Comparison of ENCODE assay signal across 20 cellular contexts in genomic region chr22:17981497-17981896, GRCh38. TPM values are rescaled to one million over a fixed set of nuclear protein-coding genes. Genes with fewer than 3 reads are reported as not detected.
A peak's percentile ranks its signal among the peaks of the same experiment; 100 is the strongest.
DNase-seq lines count a peak whose midpoint lies in the region; ATAC-seq and TF ChIP-seq lines count a peak whose summit lies in the region.
"Had no signal": no experiment of that assay in that cellular context is flagged by ENCODE, and none has a peak within 500 bp of the region (broad histone marks: within the 10 kb centered on the region; RNA-seq: fewer than 3 reads in every experiment).

No MANE protein-coding gene starts in this region.

- no peak overlapping the region for H3K27ac ChIP-seq in KMS-11
- peak overlapping the region in 5 of 8 donors; percentile 2 to 62 (median 57) for H3K27ac ChIP-seq in spleen
- no peak overlapping the region for H3K27ac ChIP-seq in adrenal gland
- H3K27ac ChIP-seq: breast epithelium had no signal

- H3K9ac ChIP-seq in KMS-11, result no peak overlapping the region

- H3K4me2 ChIP-seq in KMS-11, result peak overlapping the region; percentile 18; the same call in 1 of the 2 replicates

- H3K36me3 ChIP-seq in KMS-11 (ENCODE audit: insufficient read depth) (no peaks in the 10 kb centered on the region), spleen (peaks cover 0 to 4% (median 0%) of the 10 kb centered on the region in 6 donors), adrenal gland (replicated peaks in 1 of 2) (no peaks in the 10 kb centered on the region)
- H3K36me3 ChIP-seq: breast epithelium, tibial nerve had no signal

- intact Hi-C loops in spleen (cut with DNase I; ENCODE audit: low total_unique reads) (no loop called here), adrenal gland (cut with DNase I) (no loop called here)

- H3K9me3 Mint-ChIP-seq in activated naive CD8-positive, alpha-beta T cell (ENCODE audit: low read depth), result no peaks in the 10 kb centered on the region
- H3K9me3 Mint-ChIP-seq in activated naive CD8-positive, alpha-beta T cell treated with anti-CD3 and anti-CD28 coated beads for 36 hours, result no peaks in the 10 kb centered on the region
- H3K9me3 Mint-ChIP-seq in activated T-helper 17 cell treated with anti-CD3 and anti-CD28 coated beads, Interleukin-2, amount 50 U/mL, for 72 hours, result no peaks in the 10 kb centered on the region

- WGBS in spleen, 5 donors, result 70 to 86% (median 78%) methylated on average over 6 of the region's 6 CpGs
- 77 to 94% (median 92%) methylated on average over 6 of the region's 6 CpGs for WGBS in adrenal gland, 4 donors

- no peak for TF ChIP-seq POLR2A in spleen (IDR thresholded peaks at IDR 0.05)
- no peak for TF ChIP-seq POLR2A in adrenal gland (IDR thresholded peaks at IDR 0.05)

- TF ChIP-seq CTCF in KMS-11 (conservative IDR thresholded peaks at IDR 0.05; ENCODE audit: low read depth, low read length), result no peak
- TF ChIP-seq CTCF in spleen (IDR thresholded peaks at IDR 0.05 in 8 of 11, conservative IDR thresholded peaks at IDR 0.05 in 3 of 11), result no peak
- no peak for TF ChIP-seq CTCF in adrenal gland (IDR thresholded peaks at IDR 0.05)

- peak overlapping the region; percentile 31 for H3K4me3 Mint-ChIP-seq in activated naive CD8-positive, alpha-beta T cell
- H3K4me3 Mint-ChIP-seq in activated naive CD8-positive, alpha-beta T cell treated with anti-CD3 and anti-CD28 coated beads for 36 hours, result no peak overlapping the region
- peak overlapping the region; percentile 59 for H3K4me3 Mint-ChIP-seq in activated T-helper 17 cell treated with anti-CD3 and anti-CD28 coated beads, Interleukin-2, amount 50 U/mL, for 72 hours
- H3K4me3 Mint-ChIP-seq: mesothelial cell of epicardium had no signal

- H3K4me1 Mint-ChIP-seq in activated naive CD8-positive, alpha-beta T cell (ENCODE audit: low read depth), result peaks cover 34% of the 10 kb centered on the region
- peaks cover 34% of the 10 kb centered on the region for H3K4me1 Mint-ChIP-seq in activated naive CD8-positive, alpha-beta T cell treated with anti-CD3 and anti-CD28 coated beads for 36 hours
- H3K4me1 Mint-ChIP-seq in activated T-helper 17 cell treated with anti-CD3 and anti-CD28 coated beads, Interleukin-2, amount 50 U/mL, for 72 hours, result peaks cover 23% of the 10 kb centered on the region

- peaks cover 2% of the 10 kb centered on the region for H3K36me3 Mint-ChIP-seq in activated naive CD8-positive, alpha-beta T cell
- H3K36me3 Mint-ChIP-seq in activated naive CD8-positive, alpha-beta T cell treated with anti-CD3 and anti-CD28 coated beads for 36 hours, result peaks cover 5% of the 10 kb centered on the region
- H3K36me3 Mint-ChIP-seq in activated T-helper 17 cell treated with anti-CD3 and anti-CD28 coated beads, Interleukin-2, amount 50 U/mL, for 72 hours (ENCODE audit: low read depth), result no peaks in the 10 kb centered on the region

- no peaks in the 10 kb centered on the region for H3K27me3 Mint-ChIP-seq in activated naive CD8-positive, alpha-beta T cell
- H3K27me3 Mint-ChIP-seq in activated naive CD8-positive, alpha-beta T cell treated with anti-CD3 and anti-CD28 coated beads for 36 hours, result no peaks in the 10 kb centered on the region
- no peaks in the 10 kb centered on the region for H3K27me3 Mint-ChIP-seq in activated T-helper 17 cell treated with anti-CD3 and anti-CD28 coated beads, Interleukin-2, amount 50 U/mL, for 72 hours

- no peak overlapping the region for H3K27ac Mint-ChIP-seq in activated naive CD8-positive, alpha-beta T cell
- no peak overlapping the region for H3K27ac Mint-ChIP-seq in activated naive CD8-positive, alpha-beta T cell treated with anti-CD3 and anti-CD28 coated beads for 36 hours
- H3K27ac Mint-ChIP-seq in activated T-helper 17 cell treated with anti-CD3 and anti-CD28 coated beads, Interleukin-2, amount 50 U/mL, for 72 hours, result peak overlapping the region; percentile 15

- H3K4me3 ChIP-seq in KMS-11 (IDR thresholded peaks at IDR 0.05; ENCODE audit: insufficient read depth, low read depth, low read length), result no peak overlapping the region
- no peak overlapping the region for H3K4me3 ChIP-seq in spleen
- no peak overlapping the region for H3K4me3 ChIP-seq in adrenal gland

- H2AFZ ChIP-seq in KMS-11 (ENCODE audit: low read depth), result no peak overlapping the region

- no peak for ATAC-seq in activated T-helper 17 cell treated with anti-CD3 and anti-CD28 coated beads, Interleukin-2, amount 50 U/mL, for 72 hours (replicated peaks)
- ATAC-seq in HG03095 (IDR thresholded peaks at IDR 0.05; ENCODE audit: unreplicated experiment), result no peak
- ATAC-seq: HepG2 had no signal

- DNase-seq in activated naive CD8-positive, alpha-beta T cell treated with anti-CD3 and anti-CD28 coated beads for 36 hours, result no peak
- DNase-seq in spleen (peak; percentile 71), adrenal gland (no peak), AML-193 (lab: John Stamatoyannopoulos, UW) (no peak)
- DNase-seq: COR-L47; HCEC 1CT; MM.1S; NCI-H1436 treated with DMSO at 0.1 percent for 48 hours; NCI-H2227 treated with DMSO at 0.1 percent for 48 hours; psoas muscle; stimulated activated CD4-positive, alpha-beta T cell treated with anti-CD3 and anti-CD28 coated beads, Interleukin-2, amount 100 ng/mL, for 24 hours; stimulated activated naive CD4-positive, alpha-beta T cell treated with Interleukin-2 at 50 U/mL for 16 hours had no signal

- H3K79me2 ChIP-seq in KMS-11 (ENCODE audit: insufficient read depth, low read depth), result peaks cover 63% of the 10 kb centered on the region; the same call in 1 of the 2 replicates

- H4K20me1 ChIP-seq in KMS-11 (ENCODE audit: insufficient read depth), result peaks cover 10% of the 10 kb centered on the region; the same call in 1 of the 2 replicates

- H3K9me3 ChIP-seq in spleen, result no peaks in the 10 kb centered on the region
- H3K9me3 ChIP-seq in adrenal gland (replicated peaks in 1 of 3), result no peaks in the 10 kb centered on the region
- H3K9me3 ChIP-seq: breast epithelium, psoas muscle, tibial nerve had no signal

- peaks cover 27% of the 10 kb centered on the region for H3K4me1 ChIP-seq in KMS-11 (ENCODE audit: low read depth, poor library complexity, severe bottlenecking)
- H3K4me1 ChIP-seq in spleen, result peaks cover 14 to 79% (median 48%) of the 10 kb centered on the region in 6 donors
- peaks cover 14 to 22% of the 10 kb centered on the region in 2 donors for H3K4me1 ChIP-seq in adrenal gland (replicated peaks in 1 of 2)

- H3K27me3 ChIP-seq in KMS-11 (ENCODE audit: insufficient read depth, low read depth), result no peaks in the 10 kb centered on the region
- H3K27me3 ChIP-seq in spleen (replicated peaks in 1 of 7), result no peaks in the 10 kb centered on the region
- no peaks in the 10 kb centered on the region for H3K27me3 ChIP-seq in adrenal gland
- H3K27me3 ChIP-seq: breast epithelium, tibial nerve had no signal

RNA-seq across cellular contexts. Expression of gene MICAL3, which starts 42.9 kb away (rescaled TPM):
- total RNA-seq in activated naive CD8-positive, alpha-beta T cell treated with anti-CD3 and anti-CD28 coated beads for 36 hours, result 10 to 100 TPM; 36.6 to 41.3 TPM
- 10 to 100 TPM; 28.7 to 38.5 TPM for total RNA-seq in activated T-helper 17 cell treated with anti-CD3 and anti-CD28 coated beads, Interleukin-2, amount 50 U/mL, for 72 hours
- total RNA-seq in spleen (100 to 1,000 TPM in 2 of 7 donors, 10 to 100 TPM in 5; 54.3 to 133 (median 92.1) TPM), adrenal gland (10 to 100 TPM; 26.4 to 82.6 (median 43.8) TPM)
- polyA plus RNA-seq in spleen (10 to 100 TPM in 1 of 3 donors, 1 to 10 TPM in 2; 2.6 to 14.9 (median 3.1) TPM), adrenal gland (10 to 100 TPM; 10.9 to 36.0 (median 17.1) TPM)

Comparison
In these comparisons a context has a peak if more than half of its experiments do, and no peak if none do; other contexts are left out.
1. H3K27ac ChIP-seq: peak in spleen (5 of 8); none in KMS-11 (single experiment) and adrenal gland (0 of 5).